16 cellular contexts compared by ENCODE assay signal in genomic region chr6:99138445-99138844, GRCh38.
DNase-seq lines count a peak whose midpoint lies in the region; ATAC-seq and TF ChIP-seq lines count a peak whose summit lies in the region.
"Had no signal": no experiment of that assay in that cellular context is flagged by ENCODE, and none has a peak within 500 bp of the region (broad histone marks: within the 10 kb centered on the region; RNA-seq: fewer than 3 reads in every experiment).

No MANE protein-coding gene starts in this region.

- no peak overlapping the region for H3K27ac ChIP-seq in CD4-positive, alpha-beta T cell (ENCODE audit: low read depth, low read length)
- H3K27ac ChIP-seq: BLaER1 treated with 17β-estradiol and CSF1 and Interleukin-3, amounts not matched to agents 10 nM and 100 nM had no signal

- peaks cover 16% of the 10 kb centered on the region for H3K27me3 Mint-ChIP-seq in CD4-positive, alpha-beta T cell

- H3K36me3 Mint-ChIP-seq in CD4-positive, alpha-beta T cell (ENCODE audit: low read depth): no peaks in the 10 kb centered on the region

- DNase-seq in NCI-H1092 treated with DMSO at 0.1 percent for 48 hours (lab: John Stamatoyannopoulos, UW) (peak; percentile 40), NCI-H1092 (lab: John Stamatoyannopoulos, UW) (no peak), DMS153 treated with DMSO at 0.1 percent for 48 hours (lab: John Stamatoyannopoulos, UW; ENCODE audit: unreplicated experiment) (peak; percentile 8), NCI-H69 (lab: John Stamatoyannopoulos, UW) (peak; percentile 85), left lobe of liver (ENCODE audit: low spot score) (no peak), foreskin fibroblast (no peak)
- DNase-seq in CD4-positive, alpha-beta T cell: no peak
- DNase-seq in activated CD4-positive, CD25-positive, alpha-beta regulatory T cell treated with anti-CD3 and anti-CD28 coated beads, Interleukin-2, amount 50 U/mL, for 72 hours: no peak
- DNase-seq: GF-D8, MV-4-11, SK-N-SH, T-helper 1 cell had no signal

- H3K27me3 ChIP-seq in CD4-positive, alpha-beta T cell (ENCODE audit: control insufficient read depth, insufficient read depth, low read length): no peaks in the 10 kb centered on the region
- H3K27me3 ChIP-seq: BLaER1 treated with 17β-estradiol and CSF1 and Interleukin-3, amounts not matched to agents 10 nM and 100 nM had no signal

- intact Hi-C loops in CD4-positive, alpha-beta T cell (cut with DNase I, micrococcal nuclease): no loop called here

- peak; percentile 18 for ATAC-seq in left lobe of liver
- ATAC-seq in CD4-positive, alpha-beta T cell (ENCODE audit: poor library complexity): no peak
- ATAC-seq: HCT116, Panc1, Right ventricle myocardium inferior had no signal

- no peak overlapping the region for H3K4me3 ChIP-seq in foreskin fibroblast (ENCODE audit: low read depth in 1 of 2, low read length in 2 of 2)
- H3K4me3 ChIP-seq: BLaER1 treated with 17β-estradiol and CSF1 and Interleukin-3, amounts not matched to agents 10 nM and 100 nM had no signal

- H3K4me3 Mint-ChIP-seq in CD4-positive, alpha-beta T cell: no peak overlapping the region

- H3K4me1 Mint-ChIP-seq in CD4-positive, alpha-beta T cell (ENCODE audit: low read depth): no peaks in the 10 kb centered on the region

- no peak for TF ChIP-seq CTCF in CD4-positive, alpha-beta T cell (IDR thresholded peaks at IDR 0.05)
- no peak for TF ChIP-seq CTCF in foreskin fibroblast (IDR thresholded peaks at IDR 0.05; ENCODE audit: low read depth, low read length)

- no peaks in the 10 kb centered on the region for H3K9me3 Mint-ChIP-seq in CD4-positive, alpha-beta T cell

- CTCF ChIA-PET in CD4-positive, alpha-beta T cell (lab: Charles Lee): interaction anchor here (1.0 kb wide), 1 partner anchor 19 kb away, joined by 3 read pairs; no protein-coding TSS in a partner anchor

- POLR2A ChIA-PET in CD4-positive, alpha-beta T cell (lab: Charles Lee): no interaction called here

- no peaks in the 10 kb centered on the region for H3K9me3 ChIP-seq in CD4-positive, alpha-beta T cell (ENCODE audit: control insufficient read depth, low read length)
- H3K9me3 ChIP-seq: SK-N-SH had no signal

- H3K27ac Mint-ChIP-seq in CD4-positive, alpha-beta T cell: no peak overlapping the region

Comparison
In these comparisons a context has a peak if more than half of its experiments do, and no peak if none do; other contexts are left out.
1. DNase-seq: peak in NCI-H1092 treated with DMSO at 0.1 percent for 48 hours (single experiment), DMS153 treated with DMSO at 0.1 percent for 48 hours (single experiment) and NCI-H69 (single experiment); none in NCI-H1092 (single experiment), left lobe of liver (single experiment), CD4-positive, alpha-beta T cell (0 of 10), foreskin fibroblast (0 of 2) and activated CD4-positive, CD25-positive, alpha-beta regulatory T cell treated with anti-CD3 and anti-CD28 coated beads, Interleukin-2, amount 50 U/mL, for 72 hours (single experiment).